In genomic region chr16:85507342-85507741, GRCh38 we compare ENCODE assay signal across 20 cellular contexts.
"Had no signal": no experiment of that assay in that cellular context is flagged by ENCODE, and none has a peak within 500 bp of the region (broad histone marks: within the 10 kb centered on the region; RNA-seq: fewer than 3 reads in every experiment).

No MANE protein-coding gene starts in this region.

- H3K4me1 ChIP-seq: suprapubic skin had no signal

- H3K36me3 Mint-ChIP-seq: naive B cell; stimulated activated effector memory CD8-positive, alpha-beta T cell treated with anti-CD3 and anti-CD28 coated beads, Interleukin-12 subunit alpha, Interleukin-12 subunit beta, amount 100 ng/mL, for 72 hours had no signal

- H3K4me1 Mint-ChIP-seq: naive B cell; stimulated activated effector memory CD8-positive, alpha-beta T cell treated with anti-CD3 and anti-CD28 coated beads, Interleukin-12 subunit alpha, Interleukin-12 subunit beta, amount 100 ng/mL, for 72 hours had no signal

- H3K36me3 ChIP-seq: esophagus muscularis mucosa, left lung, neutrophil, suprapubic skin, thyroid gland had no signal

- H3K4me3 Mint-ChIP-seq: naive B cell; nephron; stimulated activated effector memory CD8-positive, alpha-beta T cell treated with anti-CD3 and anti-CD28 coated beads, Interleukin-12 subunit alpha, Interleukin-12 subunit beta, amount 100 ng/mL, for 72 hours; type B pancreatic cell had no signal

- H3K9me3 Mint-ChIP-seq: naive B cell; nephron; stimulated activated effector memory CD8-positive, alpha-beta T cell treated with anti-CD3 and anti-CD28 coated beads, Interleukin-12 subunit alpha, Interleukin-12 subunit beta, amount 100 ng/mL, for 72 hours; type B pancreatic cell had no signal

- H3K9me3 ChIP-seq: esophagus muscularis mucosa, left lung, neutrophil, suprapubic skin, thyroid gland had no signal

- H3K27ac ChIP-seq: coronary artery, epithelial cell of prostate, esophagus muscularis mucosa, left lung, neutrophil, suprapubic skin, thyroid gland had no signal

- ATAC-seq: left lung; stimulated activated effector memory CD8-positive, alpha-beta T cell treated with anti-CD3 and anti-CD28 coated beads, Interleukin-12 subunit alpha, Interleukin-12 subunit beta, amount 100 ng/mL, for 72 hours; stimulated activated naive CD8-positive, alpha-beta T cell treated with anti-CD3 and anti-CD28 coated beads, Interleukin-15, Interleukin-2, amounts not matched to agents 100 U/mL and 50 U/mL, for 24 hours had no signal

- H3K4me3 ChIP-seq: coronary artery, esophagus muscularis mucosa, left lung, lung, suprapubic skin, thyroid gland had no signal

- H3K27ac Mint-ChIP-seq: nephron; stimulated activated effector memory CD8-positive, alpha-beta T cell treated with anti-CD3 and anti-CD28 coated beads, Interleukin-12 subunit alpha, Interleukin-12 subunit beta, amount 100 ng/mL, for 72 hours; type B pancreatic cell had no signal

- DNase-seq: central memory CD4-positive, alpha-beta T cell; effector memory CD4-positive, alpha-beta T cell; islet precursor cell; left lung; mesendoderm; naive B cell; small intestine; stimulated activated CD4-positive, alpha-beta T cell treated with anti-CD3 and anti-CD28 coated beads, Interleukin-12 subunit alpha, Interleukin-12 subunit beta, amount 100 ng/mL, for 4 hours; stimulated activated CD4-positive, alpha-beta T cell treated with anti-CD3 and anti-CD28 coated beads, Interleukin-2, amount 100 ng/mL, for 48 hours; stimulated activated naive CD8-positive, alpha-beta T cell treated with anti-CD3 and anti-CD28 coated beads, Interleukin-15, Interleukin-2, amounts not matched to agents 100 U/mL and 50 U/mL, for 24 hours; thyroid gland had no signal

- H3K27me3 ChIP-seq: esophagus muscularis mucosa, left lung, neutrophil, suprapubic skin, thyroid gland had no signal
